ENCODE assay signal across 8 cellular contexts in the genomic region with DNA sequence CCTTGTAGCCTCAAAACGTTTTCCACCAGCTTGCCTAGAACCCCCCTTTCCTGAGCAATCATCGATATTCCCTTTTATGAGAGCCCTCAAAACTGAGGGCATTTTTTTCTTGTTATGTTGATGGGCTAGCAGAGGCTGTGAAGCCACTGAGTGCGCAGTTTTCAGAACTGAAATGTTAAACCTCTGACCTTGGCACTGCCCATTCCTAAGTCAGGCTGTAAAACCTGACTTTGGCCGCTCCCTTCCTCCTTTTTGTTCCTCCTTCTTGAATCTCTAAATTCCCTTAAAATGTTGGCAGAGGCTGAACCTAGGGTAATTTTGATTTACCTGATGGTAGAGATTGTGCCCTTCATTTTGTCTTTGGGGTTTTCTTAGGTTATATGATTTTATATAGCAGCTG.
"Had no signal": no experiment of that assay in that cellular context is flagged by ENCODE, and none has a peak within 500 bp of the region (broad histone marks: within the 10 kb centered on the region; RNA-seq: fewer than 3 reads in every experiment).

No MANE protein-coding gene starts in this region.

- DNase-seq: GM23248, H7, HCEC 1CT, KBM-7 had no signal

- H3K4me3 ChIP-seq: GM23248 had no signal

- H3K9me3 Mint-ChIP-seq: IgD-negative memory B cell had no signal

- H3K9ac ChIP-seq: GM23248, KMS-11 had no signal

- ATAC-seq: HepG2 had no signal

- H2AFZ ChIP-seq: GM23248 had no signal

- H3K27ac ChIP-seq: GM23248, HL-60, KMS-11 had no signal

- FAIRE-seq: HepG2 had no signal

- H3K4me1 Mint-ChIP-seq: IgD-negative memory B cell had no signal

- H3K27ac Mint-ChIP-seq: IgD-negative memory B cell had no signal

- H3K4me2 ChIP-seq: KMS-11 had no signal

- H3K27me3 Mint-ChIP-seq: IgD-negative memory B cell had no signal

- H3K4me3 Mint-ChIP-seq: IgD-negative memory B cell had no signal
